In the genomic region with DNA sequence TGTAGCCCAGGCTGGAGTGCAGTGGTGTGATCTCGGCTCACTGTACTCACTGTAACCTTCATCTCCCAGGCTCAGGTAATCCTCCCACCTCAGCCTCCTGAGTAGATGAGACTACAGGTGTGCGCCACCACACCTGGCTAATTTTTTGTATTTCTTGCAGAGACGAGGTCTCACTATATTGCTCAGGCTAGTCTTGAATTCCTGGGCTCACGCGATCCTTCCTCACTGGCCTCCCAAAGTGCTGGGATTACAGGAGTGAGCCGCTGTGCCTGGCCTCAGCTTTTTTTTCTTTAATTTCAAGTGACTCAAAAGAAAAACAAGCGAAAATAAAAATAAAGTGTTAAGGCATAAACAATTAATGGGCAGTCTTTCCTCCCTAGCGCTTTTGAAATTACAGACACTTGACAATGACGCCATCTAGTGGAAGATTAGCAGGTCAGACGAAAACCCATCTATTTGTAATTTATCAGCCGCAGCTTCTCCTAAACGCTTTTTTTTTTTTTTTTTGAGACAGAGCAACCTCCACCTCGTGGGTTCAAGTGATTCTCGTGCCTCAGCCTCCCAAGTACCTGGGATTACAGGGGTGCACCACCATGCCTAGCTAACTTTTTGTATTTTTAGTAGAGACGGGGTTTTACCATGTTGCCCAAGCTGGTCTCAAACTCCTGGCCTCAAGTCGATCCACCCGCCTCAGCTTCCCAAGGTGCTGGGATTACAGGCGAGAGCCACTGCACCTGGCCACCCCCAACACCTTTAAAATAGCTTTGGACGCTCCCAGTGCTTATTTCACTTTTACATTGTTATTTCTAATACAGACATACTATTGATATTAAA, we compare ENCODE assay signal across 8 cellular contexts. TPM values are rescaled to one million over a fixed set of nuclear protein-coding genes. Genes with fewer than 3 reads are reported as not detected.
DNase-seq lines count a peak whose midpoint lies in the region; ATAC-seq, FAIRE-seq and TF ChIP-seq lines count a peak whose summit lies in the region.

No MANE protein-coding gene starts in this region.

- H3K4me1 Mint-ChIP-seq in Caco-2 (ENCODE audit: low read depth, unreplicated experiment): no peaks in the 10 kb centered on the region
- H3K4me1 Mint-ChIP-seq in MCF 10A (ENCODE audit: insufficient read depth, unreplicated experiment): no peaks in the 10 kb centered on the region

- H3K36me3 ChIP-seq in Caco-2 (ENCODE audit: control insufficient read depth, insufficient read depth, low read length): no peaks in the 10 kb centered on the region
- H3K36me3 ChIP-seq in kidney (ENCODE audit: control insufficient read depth in 1 of 2, insufficient read depth in 2 of 2, low read length in 2 of 2): no peaks in the 10 kb centered on the region
- H3K36me3 ChIP-seq in testis (ENCODE audit: low read depth, missing control alignments): no peaks in the 10 kb centered on the region

- H3K9me3 Mint-ChIP-seq in Caco-2 (ENCODE audit: unreplicated experiment) (no peaks in the 10 kb centered on the region), MCF 10A (ENCODE audit: unreplicated experiment) (no peaks in the 10 kb centered on the region)

- 29 to 33% methylated on average over 19 of the region's 19 CpGs for WGBS in testis, 2 donors

- H3K4me3 Mint-ChIP-seq in Caco-2 (ENCODE audit: unreplicated experiment) (no peak overlapping the region), MCF 10A (ENCODE audit: unreplicated experiment) (no peak overlapping the region)

- H3K4me3 ChIP-seq in Caco-2 (ENCODE audit: low read depth, low read length) (no peak overlapping the region), kidney (ENCODE audit: low read length in 2 of 2) (no peak overlapping the region), testis (no peak overlapping the region)

- H3K36me3 Mint-ChIP-seq in Caco-2 (ENCODE audit: insufficient read depth, unreplicated experiment): no peaks in the 10 kb centered on the region
- no peaks in the 10 kb centered on the region for H3K36me3 Mint-ChIP-seq in MCF 10A (ENCODE audit: insufficient read depth, unreplicated experiment)

- TF ChIP-seq CTCF in Caco-2 (IDR thresholded peaks at IDR 0.05; ENCODE audit: insufficient read depth in 1 of 2, low read depth in 1 of 2, low read length in 1 of 2, severe bottlenecking in 1 of 2, unreplicated experiment in 1 of 2) (peak; percentile 71 to 84), MCF 10A (IDR thresholded peaks at IDR 0.05; ENCODE audit: unreplicated experiment) (peak; percentile 81), kidney (IDR thresholded peaks at IDR 0.05; ENCODE audit: borderline replicate concordance, extremely low read depth, insufficient read depth) (peak; percentile 69), testis (IDR thresholded peaks at IDR 0.05) (peak; percentile 72 to 83 (median 80))

- H3K27ac ChIP-seq in kidney (ENCODE audit: low read depth in 2 of 2, low read length in 2 of 2) (no peak overlapping the region), testis (peak overlapping the region; percentile 12 to 37)

- BruUV-seq in Caco-2 (replicated peaks; lab: Mats Ljungman, UMichigan) (no TSS peak), MCF 10A (replicated peaks; lab: Mats Ljungman, UMichigan) (no TSS peak)

- POLR2A ChIA-PET in Caco-2 (lab: Charles Lee): interaction anchor here (0.6 to 1.0 kb wide), 3 partner anchors 28 to 116 kb away, joined by 4 to 6 read pairs (median 4); no protein-coding TSS in a partner anchor
- POLR2A ChIA-PET in MCF 10A (lab: Yijun Ruan, JAX): interaction anchor here (0.7 to 3.9 kb wide), 9 partner anchors 75 to 274 kb away, joined by 3 to 22 read pairs (median 4); a partner anchor contains a TSS

- H3K27me3 ChIP-seq in Caco-2 (replicated peaks; ENCODE audit: control insufficient read depth, insufficient read depth, low read length): no peaks in the 10 kb centered on the region
- no peaks in the 10 kb centered on the region for H3K27me3 ChIP-seq in testis

- no peak overlapping the region for H3K27ac Mint-ChIP-seq in Caco-2 (ENCODE audit: unreplicated experiment)
- H3K27ac Mint-ChIP-seq in MCF 10A (ENCODE audit: low read depth, unreplicated experiment): no peak overlapping the region

- CTCF ChIA-PET in Caco-2 (lab: Charles Lee): interaction anchor here (0.6 to 3.6 kb wide), 16 partner anchors 15 to 355 kb away, joined by 3 to 52 read pairs (median 4); a partner anchor contains a TSS
- CTCF ChIA-PET in MCF 10A (lab: Yijun Ruan, JAX): interaction anchor here (0.6 to 8.3 kb wide), 40 partner anchors 10 to 780 kb away, joined by 3 to 239 read pairs (median 4); a partner anchor contains a TSS

- no peak overlapping the region for H3K9ac ChIP-seq in kidney (ENCODE audit: low read length in 2 of 2)

- H3K27me3 Mint-ChIP-seq in Caco-2 (ENCODE audit: insufficient read depth, unreplicated experiment): no peaks in the 10 kb centered on the region
- H3K27me3 Mint-ChIP-seq in MCF 10A (ENCODE audit: insufficient read depth, unreplicated experiment): no peaks in the 10 kb centered on the region

- TF ChIP-seq POLR2A in testis (IDR thresholded peaks at IDR 0.05): no peak

- FAIRE-seq in kidney (lab: Jason Lieb, UNC): no peak

- no peaks in the 10 kb centered on the region for H3K9me3 ChIP-seq in Caco-2
- H3K9me3 ChIP-seq in kidney (ENCODE audit: control insufficient read depth in 1 of 2, low read length in 2 of 2): no peaks in the 10 kb centered on the region
- H3K9me3 ChIP-seq in testis: no peaks in the 10 kb centered on the region

- intact Hi-C loops in Caco-2 (cut with micrococcal nuclease; ENCODE audit: unreplicated experiment): loop anchor here (1.0 to 5.0 kb wide), 4 partner anchors 61 to 286 kb away; a partner anchor contains a TSS
- intact Hi-C loops in MCF 10A (cut with micrococcal nuclease): loop anchor here (1.0 kb wide), 2 partner anchors 97 to 111 kb away; no protein-coding TSS in a partner anchor
- intact Hi-C loops in kidney (cut with DNase I): no loop called here
- intact Hi-C loops in testis (cut with DNase I; ENCODE audit: low total_unique reads): no loop called here

- peaks cover 5% of the 10 kb centered on the region; the same call in 1 of the 2 replicates for H3K4me1 ChIP-seq in Caco-2
- H3K4me1 ChIP-seq in kidney (ENCODE audit: control insufficient read depth in 1 of 2, insufficient read depth in 1 of 2, low read depth in 1 of 2, low read length in 2 of 2): no peaks in the 10 kb centered on the region
- peaks cover 6% of the 10 kb centered on the region for H3K4me1 ChIP-seq in testis

- DNase-seq in Caco-2 (peak in 1 of 2 experiments; percentile 55), HS-5 (ENCODE audit: low read depth) (peak; percentile 37), NCI-H82 (lab: John Stamatoyannopoulos, UW) (peak; percentile 81), MCF 10A (ENCODE audit: unreplicated experiment) (peak; percentile 84), kidney (no peak), testis (peak; percentile 25)

- no peak for ATAC-seq in HG02678 (IDR thresholded peaks at IDR 0.05; ENCODE audit: unreplicated experiment)
- no peak for ATAC-seq in HG03039 (IDR thresholded peaks at IDR 0.05; ENCODE audit: unreplicated experiment)

RNA-seq across cellular contexts. Expression of a gene that starts 28.1 kb away (rescaled TPM):
- 4.0 and 4.7 TPM in 2 replicates for total RNA-seq in Caco-2 (2022)
- total RNA-seq in MCF 10A (2022): 0.12 and 0.23 TPM in 2 replicates
- 321 TPM for total RNA-seq in kidney
- polyA plus RNA-seq in kidney (ENCODE audit: insufficient read depth, low read depth, low replicate concordance): 44.3 TPM
- total RNA-seq in testis: 10 to 100 TPM in 1 of 2 donors, 1 to 10 TPM in 1; 7.7 to 14.7 TPM
- polyA plus RNA-seq in testis (ENCODE audit: insufficient read depth, low read depth, low replicate concordance): 33.0 TPM

RNA-seq across cellular contexts. Expression of a gene that starts 30.2 kb away (rescaled TPM):
- not detected in 2 replicates for total RNA-seq in Caco-2 (2022)
- 9.8 and 15.8 TPM in 2 replicates for total RNA-seq in MCF 10A (2022)
- 17.8 TPM for total RNA-seq in kidney
- polyA plus RNA-seq in kidney (ENCODE audit: insufficient read depth, low read depth, low replicate concordance): 2.2 TPM
- total RNA-seq in testis: 1 to 10 TPM; 3.1 to 5.5 TPM
- 3.7 TPM for polyA plus RNA-seq in testis (ENCODE audit: insufficient read depth, low read depth, low replicate concordance)

Comparison
In these comparisons a context has a peak if more than half of its experiments do, and no peak if none do; other contexts are left out.
1. H3K27ac ChIP-seq: peak in testis (2 of 2); none in kidney (0 of 2).
2. RNA of a gene that starts 28.1 kb away (total RNA-seq): 321 TPM in kidney (single experiment); 7.7 to 14.7 TPM in testis, 4.0 to 4.7 TPM in Caco-2 and 0.12 to 0.23 TPM in MCF 10A; every median in the first group is over 10 times any median in the second.
3. intact Hi-C loops: an anchor here in Caco-2 (1.0 to 5.0 kb wide) and MCF 10A (1.0 kb wide); none called in kidney and testis.
4. Peak in every context shown above with its lines, with median percentiles within 50 percentile points of each other: CTCF ChIP-seq.